In the genomic region with DNA sequence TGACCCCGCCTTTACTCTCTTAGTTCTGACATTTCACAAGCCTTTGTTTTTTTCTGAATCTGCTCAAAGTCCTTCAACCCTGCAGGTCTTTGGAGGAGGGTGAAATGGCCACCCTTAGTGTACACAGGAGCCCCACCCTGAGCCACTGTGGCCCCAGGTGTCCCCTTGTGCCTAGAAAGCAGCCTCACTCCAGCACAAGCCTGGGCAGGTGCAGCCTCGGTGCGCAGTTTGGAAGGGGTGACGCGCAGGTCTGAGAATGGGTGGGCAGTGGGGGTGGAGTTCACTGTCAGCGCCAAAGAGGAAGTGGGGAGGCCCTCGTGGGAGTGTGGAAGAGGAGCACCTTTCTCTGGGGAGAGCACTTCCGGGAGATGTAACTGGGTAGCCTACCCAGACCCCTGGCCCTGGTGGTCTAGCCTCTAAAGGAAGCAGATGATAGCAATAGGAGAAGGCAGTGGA, we compare ENCODE assay signal across 1 cellular context.
TF ChIP-seq lines count a peak whose summit lies in the region.

No MANE protein-coding gene starts in this region.

TF ChIP-seq in K562, 482 proteins besides CTCF, POLR2A, EP300 and RAD21:
- TF ChIP-seq ZNF263 (CRISPR knock-in tag; IDR thresholded peaks at IDR 0.05; ENCODE audit: borderline replicate concordance) (peak; percentile 53; the same call in 1 of the 2 replicates), SIN3B (IDR thresholded peaks at IDR 0.05; ENCODE audit: low read depth) (no peak), STAT5B (CRISPR knock-in tag; IDR thresholded peaks at IDR 0.05) (no peak), MTF1 (CRISPR knock-in tag; IDR thresholded peaks at IDR 0.05; ENCODE audit: borderline replicate concordance) (no peak), PHF8 (IDR thresholded peaks at IDR 0.05; ENCODE audit: borderline replicate concordance, low read length) (no peak), SPI1 (IDR thresholded peaks at IDR 0.05; ENCODE audit: borderline replicate concordance, low read depth, low read length) (0 out of 2 replicates have a peak, but pooled peaks have one; percentile 29)
- TF ChIP-seq, protein P1, sequence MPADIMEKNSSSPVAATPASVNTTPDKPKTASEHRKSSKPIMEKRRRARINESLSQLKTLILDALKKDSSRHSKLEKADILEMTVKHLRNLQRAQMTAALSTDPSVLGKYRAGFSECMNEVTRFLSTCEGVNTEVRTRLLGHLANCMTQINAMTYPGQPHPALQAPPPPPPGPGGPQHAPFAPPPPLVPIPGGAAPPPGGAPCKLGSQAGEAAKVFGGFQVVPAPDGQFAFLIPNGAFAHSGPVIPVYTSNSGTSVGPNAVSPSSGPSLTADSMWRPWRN (IDR thresholded peaks at IDR 0.05; ENCODE audit: low read depth), result no peak
- TF ChIP-seq, protein P2, sequence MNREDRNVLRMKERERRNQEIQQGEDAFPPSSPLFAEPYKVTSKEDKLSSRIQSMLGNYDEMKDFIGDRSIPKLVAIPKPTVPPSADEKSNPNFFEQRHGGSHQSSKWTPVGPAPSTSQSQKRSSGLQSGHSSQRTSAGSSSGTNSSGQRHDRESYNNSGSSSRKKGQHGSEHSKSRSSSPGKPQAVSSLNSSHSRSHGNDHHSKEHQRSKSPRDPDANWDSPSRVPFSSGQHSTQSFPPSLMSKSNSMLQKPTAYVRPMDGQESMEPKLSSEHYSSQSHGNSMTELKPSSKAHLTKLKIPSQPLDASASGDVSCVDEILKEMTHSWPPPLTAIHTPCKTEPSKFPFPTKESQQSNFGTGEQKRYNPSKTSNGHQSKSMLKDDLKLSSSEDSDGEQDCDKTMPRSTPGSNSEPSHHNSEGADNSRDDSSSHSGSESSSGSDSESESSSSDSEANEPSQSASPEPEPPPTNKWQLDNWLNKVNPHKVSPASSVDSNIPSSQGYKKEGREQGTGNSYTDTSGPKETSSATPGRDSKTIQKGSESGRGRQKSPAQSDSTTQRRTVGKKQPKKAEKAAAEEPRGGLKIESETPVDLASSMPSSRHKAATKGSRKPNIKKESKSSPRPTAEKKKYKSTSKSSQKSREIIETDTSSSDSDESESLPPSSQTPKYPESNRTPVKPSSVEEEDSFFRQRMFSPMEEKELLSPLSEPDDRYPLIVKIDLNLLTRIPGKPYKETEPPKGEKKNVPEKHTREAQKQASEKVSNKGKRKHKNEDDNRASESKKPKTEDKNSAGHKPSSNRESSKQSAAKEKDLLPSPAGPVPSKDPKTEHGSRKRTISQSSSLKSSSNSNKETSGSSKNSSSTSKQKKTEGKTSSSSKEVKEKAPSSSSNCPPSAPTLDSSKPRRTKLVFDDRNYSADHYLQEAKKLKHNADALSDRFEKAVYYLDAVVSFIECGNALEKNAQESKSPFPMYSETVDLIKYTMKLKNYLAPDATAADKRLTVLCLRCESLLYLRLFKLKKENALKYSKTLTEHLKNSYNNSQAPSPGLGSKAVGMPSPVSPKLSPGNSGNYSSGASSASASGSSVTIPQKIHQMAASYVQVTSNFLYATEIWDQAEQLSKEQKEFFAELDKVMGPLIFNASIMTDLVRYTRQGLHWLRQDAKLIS (CRISPR knock-in tag; IDR thresholded peaks at IDR 0.05), result no peak
